ENCODE assay signal across 17 cellular contexts in genomic region chr5:110588241-110588962, GRCh38.
DNase-seq lines count a peak whose midpoint lies in the region; TF ChIP-seq lines count a peak whose summit lies in the region.
"Had no signal": no experiment of that assay in that cellular context is flagged by ENCODE, and none has a peak within 500 bp of the region (broad histone marks: within the 10 kb centered on the region; RNA-seq: fewer than 3 reads in every experiment).

No MANE protein-coding gene starts in this region.

- no peaks in the 10 kb centered on the region for H3K4me1 ChIP-seq in iPS-15b (ENCODE audit: control insufficient read depth, insufficient read depth, low read length)
- H3K4me1 ChIP-seq: HAP-1 had no signal

- peaks cover 13% of the 10 kb centered on the region for H3K4me1 Mint-ChIP-seq in osteocyte (ENCODE audit: unreplicated experiment)
- H3K4me1 Mint-ChIP-seq: B cell, IgD-negative memory B cell had no signal

- no peaks in the 10 kb centered on the region for H3K27me3 Mint-ChIP-seq in osteocyte (ENCODE audit: unreplicated experiment)
- H3K27me3 Mint-ChIP-seq: B cell; CD4-positive, alpha-beta T cell; IgD-negative memory B cell had no signal

- H3K36me3 ChIP-seq in iPS-15b (ENCODE audit: control insufficient read depth, insufficient read depth, low read length) = no peaks in the 10 kb centered on the region
- H3K36me3 ChIP-seq: HAP-1 had no signal

- H3K9ac ChIP-seq in iPS-15b (ENCODE audit: low read depth, low read length) = peak overlapping the region; percentile 6

- no peak overlapping the region for H3K4me3 Mint-ChIP-seq in osteocyte (ENCODE audit: unreplicated experiment)
- H3K4me3 Mint-ChIP-seq: B cell; CD4-positive, alpha-beta T cell; IgD-negative memory B cell had no signal

- no peaks in the 10 kb centered on the region for H3K27me3 ChIP-seq in iPS-15b (ENCODE audit: control insufficient read depth, insufficient read depth, low read length)

- no peak overlapping the region for H3K4me3 ChIP-seq in AG10803 (ENCODE audit: low read length)
- no peak overlapping the region for H3K4me3 ChIP-seq in iPS-15b (ENCODE audit: low read depth, low read length)
- H3K4me3 ChIP-seq: HAP-1 had no signal

- H3K9me3 Mint-ChIP-seq in osteocyte (ENCODE audit: unreplicated experiment) = no peaks in the 10 kb centered on the region
- H3K9me3 Mint-ChIP-seq: CD4-positive, alpha-beta T cell; IgD-negative memory B cell had no signal

- no peaks in the 10 kb centered on the region for H3K9me3 ChIP-seq in iPS-15b (ENCODE audit: control insufficient read depth, insufficient read depth, low read length)
- H3K9me3 ChIP-seq: HAP-1 had no signal

- peak; percentile 36 for DNase-seq in AG10803 (ENCODE audit: low read depth)
- DNase-seq in NCI-H1048 (lab: John Stamatoyannopoulos, UW) = peak; percentile 21
- DNase-seq in osteocyte (ENCODE audit: extremely low spot score, unreplicated experiment) = no peak
- no peak for DNase-seq in D341Med (ENCODE audit: low spot score)
- DNase-seq in activated CD4-positive, alpha-beta T cell treated with anti-CD3 and anti-CD28 coated beads, Interleukin-2, amount 50 U/mL, for 1 hour = no peak
- no peak for DNase-seq in NCI-H2227 (lab: John Stamatoyannopoulos, UW; ENCODE audit: unreplicated experiment)
- DNase-seq: ACHN; C1 segment of cervical spinal cord; Calu3; CD4-positive, alpha-beta T cell; DMS153; DMS79 treated with DMSO at 0.1 percent for 48 hours; EL had no signal

- H3K36me3 Mint-ChIP-seq in osteocyte (ENCODE audit: unreplicated experiment) = no peaks in the 10 kb centered on the region
- H3K36me3 Mint-ChIP-seq: IgD-negative memory B cell had no signal

- no peak for TF ChIP-seq CTCF in AG10803 (conservative IDR thresholded peaks at IDR 0.05; ENCODE audit: low read length)
- TF ChIP-seq CTCF in osteocyte (IDR thresholded peaks at IDR 0.05) = no peak

- H3K27ac Mint-ChIP-seq in osteocyte (ENCODE audit: unreplicated experiment) = peak overlapping the region; percentile 8
- H3K27ac Mint-ChIP-seq: B cell; CD4-positive, alpha-beta T cell; IgD-negative memory B cell had no signal

Comparison
In these comparisons a context has a peak if more than half of its experiments do, and no peak if none do; other contexts are left out.
1. DNase-seq: peak in AG10803 (single experiment) and NCI-H1048 (single experiment); none in osteocyte (single experiment), D341Med (single experiment), activated CD4-positive, alpha-beta T cell treated with anti-CD3 and anti-CD28 coated beads, Interleukin-2, amount 50 U/mL, for 1 hour (single experiment) and NCI-H2227 (single experiment).